ENCODE assay signal across 22 cellular contexts in the genomic region with DNA sequence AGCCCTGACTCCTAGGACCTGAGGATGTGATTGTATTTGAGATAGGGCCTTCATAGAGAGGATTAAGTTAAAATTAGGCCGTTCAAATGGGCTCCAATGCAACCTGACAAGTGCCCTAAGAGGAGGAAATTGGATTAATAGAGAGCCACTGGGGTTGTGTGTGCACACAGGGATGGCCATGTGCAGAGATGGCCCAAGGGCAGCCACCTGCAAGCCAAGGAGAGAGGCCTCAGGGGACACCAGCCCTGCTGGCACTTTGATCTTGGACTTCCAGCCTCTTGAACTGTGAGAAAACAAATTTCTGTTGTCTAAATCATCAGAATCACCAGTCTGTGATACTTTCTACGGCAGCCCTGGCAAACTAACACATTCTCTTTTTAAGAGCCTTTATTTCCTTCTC.
"Had no signal": no experiment of that assay in that cellular context is flagged by ENCODE, and none has a peak within 500 bp of the region (broad histone marks: within the 10 kb centered on the region; RNA-seq: fewer than 3 reads in every experiment).

No MANE protein-coding gene starts in this region.

- H3K27ac ChIP-seq: coronary artery, epithelial cell of prostate, esophagus squamous epithelium, gastrocnemius medialis, heart right ventricle, left lung, lower lobe of right lung had no signal

- H3K4me3 ChIP-seq: coronary artery, esophagus squamous epithelium, gastrocnemius medialis, heart right ventricle, left lung, lower lobe of right lung, mucosa of descending colon had no signal

- ATAC-seq: effector memory CD8-positive, alpha-beta T cell; esophagus mucosa; gastrocnemius medialis; heart right ventricle; left cardiac atrium; left lung; left ventricle myocardium superior; lower lobe of right lung; mucosa of descending colon had no signal

- H3K27me3 ChIP-seq: esophagus squamous epithelium, gastrocnemius medialis, heart right ventricle, left lung had no signal

- H3K9me3 ChIP-seq: esophagus squamous epithelium, gastrocnemius medialis, heart right ventricle, left lung, lower lobe of right lung, mucosa of descending colon had no signal

- DNase-seq: effector CD8-positive, alpha-beta T cell; effector memory CD8-positive, alpha-beta T cell; endodermal cell; erythroblast; esophagus squamous epithelium; foreskin fibroblast; foreskin melanocyte; gastrocnemius medialis; glutamatergic neuron; head of caudate nucleus; heart right ventricle; hippocampal formation; left cardiac atrium; left lung; left ventricle myocardium superior; lower lobe of right lung; mesenchymal stem cell; mucosa of descending colon; naive B cell had no signal

- H3K36me3 ChIP-seq: esophagus squamous epithelium, gastrocnemius medialis, heart right ventricle, left lung, lower lobe of right lung had no signal

- H3K4me1 ChIP-seq: esophagus squamous epithelium, gastrocnemius medialis, heart right ventricle, left lung, lower lobe of right lung had no signal
